ENCODE assay signal across 9 cellular contexts in the genomic region with DNA sequence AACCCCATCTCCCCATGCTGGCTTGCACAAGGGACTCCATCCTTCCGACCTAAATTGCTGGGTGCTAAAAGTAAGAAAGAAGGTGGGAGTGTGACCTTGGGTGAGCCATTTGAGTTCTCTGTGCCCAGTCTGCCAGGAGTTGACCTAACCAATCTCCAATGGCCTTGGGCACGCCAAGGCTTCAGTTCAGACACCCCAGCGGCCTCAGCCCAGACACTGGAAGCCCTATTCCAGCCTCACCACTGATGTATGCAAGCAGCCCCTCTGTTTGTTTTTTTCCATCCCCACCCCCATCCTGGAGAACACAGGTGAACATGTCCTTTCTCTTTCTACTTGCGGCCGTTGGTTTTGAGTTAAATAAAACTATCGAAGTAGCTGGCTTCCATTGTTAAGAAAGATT. TPM values are rescaled to one million over a fixed set of nuclear protein-coding genes. Genes with fewer than 3 reads are reported as not detected.
DNase-seq lines count a peak whose midpoint lies in the region; ATAC-seq, FAIRE-seq and TF ChIP-seq lines count a peak whose summit lies in the region.
"Had no signal": no experiment of that assay in that cellular context is flagged by ENCODE, and none has a peak within 500 bp of the region (broad histone marks: within the 10 kb centered on the region; RNA-seq: fewer than 3 reads in every experiment).

No MANE protein-coding gene starts in this region.

- CTCF ChIA-PET in activated CD8-positive, alpha-beta T cell treated with anti-CD3 and anti-CD28 coated beads, Interleukin-2, amount 10 ng/mL, durations not matched to agents 7 days and 5 days (lab: Charles Lee), result interaction anchor here (0.6 to 3.3 kb wide), 13 partner anchors 9 to 131 kb away, joined by 3 to 15 read pairs (median 6); no protein-coding TSS in a partner anchor

- H3K4me3 ChIP-seq in GM23338, result no peak overlapping the region
- H3K4me3 ChIP-seq in keratinocyte (ENCODE audit: control insufficient read depth in 2 of 3, extremely low read depth in 1 of 3, insufficient read depth in 2 of 3, low read depth in 1 of 3, low read length in 3 of 3), result no peak overlapping the region

- H3K4me1 ChIP-seq in GM23338 (ENCODE audit: insufficient read depth), result peaks cover 78% of the 10 kb centered on the region
- peaks cover 84% of the 10 kb centered on the region for H3K4me1 ChIP-seq in keratinocyte (ENCODE audit: control insufficient read depth, extremely low read depth, insufficient read depth, low read length)

- ATAC-seq in GM23338, result no peak
- no peak for ATAC-seq in activated CD8-positive, alpha-beta T cell treated with anti-CD3 and anti-CD28 coated beads, Interleukin-2, amount 10 ng/mL, durations not matched to agents 7 days and 5 days
- no peak for ATAC-seq in stimulated activated effector memory CD8-positive, alpha-beta T cell treated with anti-CD3 and anti-CD28 coated beads, Interleukin-12 subunit alpha, Interleukin-12 subunit beta, amount 100 ng/mL, for 72 hours
- ATAC-seq in esophagus mucosa, result no peak

- no peaks in the 10 kb centered on the region for H3K36me3 ChIP-seq in GM23338 (ENCODE audit: insufficient read depth)
- peaks cover 20 to 48% of the 10 kb centered on the region in 2 experiments for H3K36me3 ChIP-seq in keratinocyte (ENCODE audit: control insufficient read depth in 2 of 2, extremely low read depth in 1 of 2, insufficient read depth in 2 of 2, low read length in 2 of 2)

- H3K27ac ChIP-seq in GM23338 (ENCODE audit: low read depth), result peak overlapping the region; percentile 90
- H3K27ac ChIP-seq in keratinocyte (ENCODE audit: control insufficient read depth, insufficient read depth, low read length), result peak overlapping the region; percentile 30

- H3K36me3 Mint-ChIP-seq in GM23338 (ENCODE audit: low read depth), result peaks cover 13% of the 10 kb centered on the region
- peaks cover 67% of the 10 kb centered on the region for H3K36me3 Mint-ChIP-seq in activated CD8-positive, alpha-beta T cell treated with anti-CD3 and anti-CD28 coated beads, Interleukin-2, amount 10 ng/mL, durations not matched to agents 7 days and 5 days (ENCODE audit: low read depth)
- H3K36me3 Mint-ChIP-seq in stimulated activated effector memory CD8-positive, alpha-beta T cell treated with anti-CD3 and anti-CD28 coated beads, Interleukin-12 subunit alpha, Interleukin-12 subunit beta, amount 100 ng/mL, for 72 hours, result peaks cover 87% of the 10 kb centered on the region

- H3F3A ChIP-seq in GM23338 (replicated peaks; ENCODE audit: low read depth), result 0 out of 2 replicates have a peak, but pooled peaks cover 2% of the 10 kb centered on the region

- H3K4me1 Mint-ChIP-seq in GM23338, result peaks cover 78% of the 10 kb centered on the region
- H3K4me1 Mint-ChIP-seq in activated CD8-positive, alpha-beta T cell treated with anti-CD3 and anti-CD28 coated beads, Interleukin-2, amount 10 ng/mL, durations not matched to agents 7 days and 5 days (ENCODE audit: low read depth), result peaks cover 92% of the 10 kb centered on the region
- peaks cover 98% of the 10 kb centered on the region for H3K4me1 Mint-ChIP-seq in stimulated activated effector memory CD8-positive, alpha-beta T cell treated with anti-CD3 and anti-CD28 coated beads, Interleukin-12 subunit alpha, Interleukin-12 subunit beta, amount 100 ng/mL, for 72 hours

- H2AFZ ChIP-seq in GM23338 (no peak overlapping the region), keratinocyte (ENCODE audit: control insufficient read depth, low read length) (no peak overlapping the region)

- POLR2A ChIA-PET in activated CD8-positive, alpha-beta T cell treated with anti-CD3 and anti-CD28 coated beads, Interleukin-2, amount 10 ng/mL, durations not matched to agents 7 days and 5 days (lab: Charles Lee), result interaction anchor here (0.6 to 1.7 kb wide), 8 partner anchors 10 to 102 kb away, joined by 3 to 4 read pairs (median 3); no protein-coding TSS in a partner anchor

- H3K9me3 Mint-ChIP-seq in GM23338, result no peaks in the 10 kb centered on the region
- no peaks in the 10 kb centered on the region for H3K9me3 Mint-ChIP-seq in activated CD8-positive, alpha-beta T cell treated with anti-CD3 and anti-CD28 coated beads, Interleukin-2, amount 10 ng/mL, durations not matched to agents 7 days and 5 days (ENCODE audit: insufficient read depth)
- H3K9me3 Mint-ChIP-seq in stimulated activated effector memory CD8-positive, alpha-beta T cell treated with anti-CD3 and anti-CD28 coated beads, Interleukin-12 subunit alpha, Interleukin-12 subunit beta, amount 100 ng/mL, for 72 hours, result no peaks in the 10 kb centered on the region

- no peak for DNase-seq in GM23338 (ENCODE audit: low spot score)
- no peak for DNase-seq in activated CD8-positive, alpha-beta T cell treated with anti-CD3 and anti-CD28 coated beads, Interleukin-2, amount 10 ng/mL, durations not matched to agents 7 days and 5 days
- no peak for DNase-seq in keratinocyte (ENCODE audit: low read depth, low spot score)
- DNase-seq in stimulated activated effector memory CD8-positive, alpha-beta T cell treated with anti-CD3 and anti-CD28 coated beads, Interleukin-12 subunit alpha, Interleukin-12 subunit beta, amount 100 ng/mL, for 72 hours (ENCODE audit: low spot score in 2 of 2), result no peak
- DNase-seq in urothelium cell line (ENCODE audit: low spot score), result no peak
- DNase-seq in NCI-H1092 treated with DMSO at 0.1 percent for 48 hours (lab: John Stamatoyannopoulos, UW), result no peak
- no peak for DNase-seq in NK-92 treated with Interleukin-12 subunit alpha and Interleukin-12 subunit beta, amount 100 ng/mL, for 24 hours (lab: John Stamatoyannopoulos, UW)
- DNase-seq: SK-N-SH had no signal

- FAIRE-seq in keratinocyte (lab: Jason Lieb, UNC), result no peak
- FAIRE-seq in urothelium cell line (lab: Jason Lieb, UNC), result no peak

- H3K27me3 ChIP-seq in GM23338 (ENCODE audit: insufficient read depth) (no peaks in the 10 kb centered on the region), keratinocyte (ENCODE audit: control insufficient read depth, extremely low read depth, insufficient read depth, low read length) (no peaks in the 10 kb centered on the region)

- peaks cover 99% of the 10 kb centered on the region for H3K79me2 ChIP-seq in GM23338 (replicated peaks; ENCODE audit: insufficient read depth)
- H3K79me2 ChIP-seq in keratinocyte (ENCODE audit: control insufficient read depth, insufficient read depth, low read length), result peaks cover 97% of the 10 kb centered on the region

- no peaks in the 10 kb centered on the region for H3K9me3 ChIP-seq in keratinocyte (ENCODE audit: control insufficient read depth, low read depth, low read length)
- H3K9me3 ChIP-seq: SK-N-SH had no signal

- H3K9me2 ChIP-seq in GM23338 (ENCODE audit: insufficient read depth), result peaks cover 3% of the 10 kb centered on the region
- H3K9me2 ChIP-seq: SK-N-SH had no signal

- no peak overlapping the region for H3K9ac ChIP-seq in keratinocyte (ENCODE audit: control insufficient read depth, extremely low read depth, insufficient read depth, low read length)
- H3K9ac ChIP-seq: SK-N-SH had no signal

- H3K4me3 Mint-ChIP-seq in GM23338, result no peak overlapping the region; the same call in 2 of the 3 replicates
- H3K4me3 Mint-ChIP-seq in activated CD8-positive, alpha-beta T cell treated with anti-CD3 and anti-CD28 coated beads, Interleukin-2, amount 10 ng/mL, durations not matched to agents 7 days and 5 days, result peak overlapping the region; percentile 59
- peak overlapping the region; percentile 64 for H3K4me3 Mint-ChIP-seq in stimulated activated effector memory CD8-positive, alpha-beta T cell treated with anti-CD3 and anti-CD28 coated beads, Interleukin-12 subunit alpha, Interleukin-12 subunit beta, amount 100 ng/mL, for 72 hours

- H3K27me3 Mint-ChIP-seq in GM23338 (ENCODE audit: insufficient read depth, low read depth, poor library complexity), result peaks cover 8% of the 10 kb centered on the region
- H3K27me3 Mint-ChIP-seq in activated CD8-positive, alpha-beta T cell treated with anti-CD3 and anti-CD28 coated beads, Interleukin-2, amount 10 ng/mL, durations not matched to agents 7 days and 5 days (ENCODE audit: low read depth), result no peaks in the 10 kb centered on the region

- TF ChIP-seq CTCF in GM23338 (conservative IDR thresholded peaks at IDR 0.05; ENCODE audit: low read depth in 2 of 2) (no peak), keratinocyte (optimal IDR thresholded peaks at IDR 0.05 in 1 of 3, IDR thresholded peaks at IDR 0.05 in 1 of 3, conservative IDR thresholded peaks at IDR 0.05 in 1 of 3; ENCODE audit: extremely low read depth in 1 of 3, insufficient read depth in 2 of 3, low read length in 3 of 3) (no peak)

- H3K4me2 ChIP-seq in GM23338 (no peak overlapping the region), keratinocyte (ENCODE audit: control insufficient read depth, extremely low read depth, insufficient read depth, low read depth, low read length) (peak overlapping the region; percentile 1)

- dilution Hi-C loops in keratinocyte (cut with MboI; ENCODE audit: extremely low pct_ligation_motif_present, low sequenced_read_pairs), result no loop called here

- H4K20me1 ChIP-seq in GM23338 (replicated peaks; ENCODE audit: insufficient read depth) (peaks cover 31% of the 10 kb centered on the region), keratinocyte (ENCODE audit: control insufficient read depth, extremely low read depth, insufficient read depth, low read length) (peaks cover 92% of the 10 kb centered on the region)

- H3K27ac Mint-ChIP-seq in GM23338, result peak overlapping the region; percentile 93
- peak overlapping the region; percentile 82 for H3K27ac Mint-ChIP-seq in activated CD8-positive, alpha-beta T cell treated with anti-CD3 and anti-CD28 coated beads, Interleukin-2, amount 10 ng/mL, durations not matched to agents 7 days and 5 days
- peak overlapping the region; percentile 85 for H3K27ac Mint-ChIP-seq in stimulated activated effector memory CD8-positive, alpha-beta T cell treated with anti-CD3 and anti-CD28 coated beads, Interleukin-12 subunit alpha, Interleukin-12 subunit beta, amount 100 ng/mL, for 72 hours

- peaks cover 21% of the 10 kb centered on the region for H3K9me1 ChIP-seq in keratinocyte (ENCODE audit: control insufficient read depth, extremely low read depth, insufficient read depth, low read length)

TF ChIP-seq in GM23338, 12 proteins besides CTCF, POLR2A, EP300 and RAD21 (continues in another document):
- TF ChIP-seq ZNF331 (CRISPR knock-in tag; IDR thresholded peaks at IDR 0.05; ENCODE audit: low read depth), result no peak

RNA-seq across cellular contexts. Expression of gene MYH9, which starts 31.9 kb away (rescaled TPM):
- total RNA-seq in GM23338 (2014; rRNA removed; shearing (Covaris generic)), result 204 and 233 TPM in 2 replicates
- polyA plus RNA-seq in GM23338 (2016; fragmentation: Nextera tagmentation; extraction: Ambion mirVana) (55.4 and 58.4 TPM in 2 replicates), keratinocyte (277 to 489 TPM (median 351 TPM) in 3 replicates)
- 100 to 1,000 TPM; 857 to 883 TPM for total RNA-seq in activated CD8-positive, alpha-beta T cell treated with anti-CD3 and anti-CD28 coated beads, Interleukin-2, amount 10 ng/mL, durations not matched to agents 7 days and 5 days
- 526 TPM for polyA plus RNA-seq in keratinocyte (2011; ENCODE audit: low read depth)
- 357 and 388 TPM in 2 replicates for polyA plus RNA-seq in keratinocyte (2011; cell fraction: cytosol; rRNA removed)
- 864 and 995 TPM in 2 replicates for polyA plus RNA-seq in keratinocyte (2011; cell fraction: nucleus; rRNA removed)
- polyA plus RNA-seq in keratinocyte (2012; ENCODE audit: low replicate concordance), result 168 and 903 TPM in 2 replicates
- polyA minus RNA-seq in keratinocyte, result 752 to 1,882 TPM (median 1,066 TPM) in 3 replicates
- polyA minus RNA-seq in keratinocyte (2011; cell fraction: cytosol; rRNA and poly(A)+ RNA removed), result 461 TPM
- 623 and 1,627 TPM in 2 replicates for polyA minus RNA-seq in keratinocyte (2011; cell fraction: nucleus; rRNA and poly(A)+ RNA removed)
- total RNA-seq in esophagus mucosa, result 487 TPM
